In genomic region chr10:6411424-6411823, GRCh38 we compare ENCODE assay signal across 15 cellular contexts.
"Had no signal": no experiment of that assay in that cellular context is flagged by ENCODE, and none has a peak within 500 bp of the region (broad histone marks: within the 10 kb centered on the region; RNA-seq: fewer than 3 reads in every experiment).

No MANE protein-coding gene starts in this region.

- H3K4me3 Mint-ChIP-seq: activated CD4-positive, alpha-beta T cell treated with anti-CD3 and anti-CD28 coated beads, Interleukin-2, amount 10 ng/mL, durations not matched to agents 24 days and 14 days; activated naive CD4-positive, alpha-beta T cell treated with anti-CD3 and anti-CD28 coated beads, Interleukin-2, amount 50 U/mL, for 24 hours; stimulated activated effector memory CD8-positive, alpha-beta T cell treated with anti-CD3 and anti-CD28 coated beads, Interleukin-12 subunit alpha, Interleukin-12 subunit beta, amount 100 ng/mL, for 72 hours had no signal

- H3K4me3 ChIP-seq: ascending aorta, colonic mucosa, heart right ventricle, stomach had no signal

- H3K27me3 Mint-ChIP-seq: activated CD4-positive, alpha-beta T cell treated with anti-CD3 and anti-CD28 coated beads, Interleukin-2, amount 10 ng/mL, durations not matched to agents 24 days and 14 days; activated naive CD4-positive, alpha-beta T cell treated with anti-CD3 and anti-CD28 coated beads, Interleukin-2, amount 50 U/mL, for 24 hours; central memory CD8-positive, alpha-beta T cell had no signal

- H3K27me3 ChIP-seq: ascending aorta, colonic mucosa, stomach had no signal

- ATAC-seq: sciatic nerve; stimulated activated effector memory CD8-positive, alpha-beta T cell treated with anti-CD3 and anti-CD28 coated beads, Interleukin-12 subunit alpha, Interleukin-12 subunit beta, amount 100 ng/mL, for 72 hours had no signal

- DNase-seq: activated CD4-positive, alpha-beta T cell treated with anti-CD3 and anti-CD28 coated beads, Interleukin-2, amount 10 ng/mL, durations not matched to agents 24 days and 14 days; activated gamma-delta T cell; colonic mucosa; erythroblast; heart right ventricle; kidney glomerular epithelial cell; stimulated activated CD4-positive, alpha-beta T cell treated with anti-CD3 and anti-CD28 coated beads, Interleukin-4, amount 100 ng/mL, for 24 hours; stomach; T-helper 1 cell; T1000 had no signal

- H3K27ac Mint-ChIP-seq: activated CD4-positive, alpha-beta T cell treated with anti-CD3 and anti-CD28 coated beads, Interleukin-2, amount 10 ng/mL, durations not matched to agents 24 days and 14 days; activated naive CD4-positive, alpha-beta T cell treated with anti-CD3 and anti-CD28 coated beads, Interleukin-2, amount 50 U/mL, for 24 hours had no signal

- H3K36me3 Mint-ChIP-seq: stimulated activated effector memory CD8-positive, alpha-beta T cell treated with anti-CD3 and anti-CD28 coated beads, Interleukin-12 subunit alpha, Interleukin-12 subunit beta, amount 100 ng/mL, for 72 hours had no signal

- H3K36me3 ChIP-seq: ascending aorta, colonic mucosa, heart right ventricle, stomach had no signal

- H3K9me3 Mint-ChIP-seq: activated CD4-positive, alpha-beta T cell treated with anti-CD3 and anti-CD28 coated beads, Interleukin-2, amount 10 ng/mL, durations not matched to agents 24 days and 14 days; activated naive CD4-positive, alpha-beta T cell treated with anti-CD3 and anti-CD28 coated beads, Interleukin-2, amount 50 U/mL, for 24 hours; central memory CD8-positive, alpha-beta T cell; stimulated activated effector memory CD8-positive, alpha-beta T cell treated with anti-CD3 and anti-CD28 coated beads, Interleukin-12 subunit alpha, Interleukin-12 subunit beta, amount 100 ng/mL, for 72 hours had no signal

- H3K9me3 ChIP-seq: ascending aorta, colonic mucosa, heart right ventricle, stomach had no signal

- H3K27ac ChIP-seq: ascending aorta, colonic mucosa had no signal
